ENCODE assay signal across 24 cellular contexts in the genomic region with DNA sequence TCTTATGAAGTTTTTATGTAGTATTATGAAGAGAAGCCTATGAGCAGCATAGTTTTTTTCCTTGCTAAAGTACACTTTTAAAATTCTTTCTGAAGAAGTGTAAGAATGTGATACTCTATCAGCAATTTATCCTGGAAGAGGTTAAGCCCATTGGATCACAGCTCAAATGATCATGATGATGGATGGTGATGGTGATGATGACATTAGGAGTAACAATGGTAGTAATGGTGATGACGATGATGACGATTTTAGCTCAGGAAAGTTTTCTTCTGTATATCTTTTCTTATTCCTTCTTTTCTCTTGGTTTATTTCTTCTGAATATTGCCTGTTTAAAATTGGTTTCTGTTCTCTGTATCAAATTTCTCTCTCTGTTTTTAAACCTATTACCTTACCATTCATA.
"Had no signal": no experiment of that assay in that cellular context is flagged by ENCODE, and none has a peak within 500 bp of the region (broad histone marks: within the 10 kb centered on the region; RNA-seq: fewer than 3 reads in every experiment).

No MANE protein-coding gene starts in this region.

- H3K27ac ChIP-seq: coronary artery, dorsolateral prefrontal cortex, esophagus muscularis mucosa, gastrocnemius medialis, heart right ventricle, left lung, lower lobe of right lung had no signal

- H3K4me3 ChIP-seq: coronary artery, dorsolateral prefrontal cortex, esophagus muscularis mucosa, gastrocnemius medialis, heart right ventricle, left lung, lower lobe of right lung, mucosa of descending colon had no signal

- H3K36me3 ChIP-seq: esophagus muscularis mucosa, gastrocnemius medialis, heart right ventricle, left lung, lower lobe of right lung had no signal

- FAIRE-seq: colon, endothelial cell of umbilical vein, islet of Langerhans, keratinocyte had no signal

- H3K4me1 ChIP-seq: left lung, lower lobe of right lung had no signal

- ATAC-seq: gastrocnemius medialis, heart right ventricle, left cardiac atrium, left lung, left ventricle myocardium superior, lower lobe of right lung, mucosa of descending colon had no signal

- H3K27me3 ChIP-seq: esophagus muscularis mucosa, gastrocnemius medialis, heart right ventricle, left lung had no signal

- DNase-seq: dermis blood vessel endothelial cell; dorsolateral prefrontal cortex; effector CD4-positive, alpha-beta T cell; effector memory CD4-positive, alpha-beta T cell; foreskin fibroblast; foreskin melanocyte; gastrocnemius medialis; glutamatergic neuron; head of caudate nucleus; heart right ventricle; hippocampal formation; left cardiac atrium; left lung; left ventricle myocardium superior; lower lobe of right lung; mesenchymal stem cell; mucosa of descending colon; naive B cell had no signal

- H3K9me3 ChIP-seq: esophagus muscularis mucosa, gastrocnemius medialis, heart right ventricle, left lung, lower lobe of right lung, mucosa of descending colon had no signal
